Comparison of ENCODE assay signal across 8 cellular contexts in genomic region chr12:55830601-55831406, GRCh38. TPM values are rescaled to one million over a fixed set of nuclear protein-coding genes. Genes with fewer than 3 reads are reported as not detected.
DNase-seq lines count a peak whose midpoint lies in the region; ATAC-seq and TF ChIP-seq lines count a peak whose summit lies in the region.

No MANE protein-coding gene starts in this region.

- TF ChIP-seq CTCF in C4-2B (conservative IDR thresholded peaks at IDR 0.05) (no peak), SU-DHL-6 (IDR thresholded peaks at IDR 0.05; ENCODE audit: insufficient read depth, low read length, poor library complexity, severe bottlenecking) (no peak), astrocyte of the spinal cord (IDR thresholded peaks at IDR 0.05; ENCODE audit: low read depth, low read length) (no peak), hepatocyte (IDR thresholded peaks at IDR 0.05; ENCODE audit: poor library complexity) (no peak)

- peaks cover 21% of the 10 kb centered on the region for H3K4me1 ChIP-seq in hepatocyte (ENCODE audit: insufficient read depth)

- DNase-seq in HUDEP-2 (lab: John Stamatoyannopoulos, UW; ENCODE audit: unreplicated experiment in 76 of 76) (peak in 61 of 76 experiments; percentile 6 to 75 (median 54)), astrocyte of the spinal cord (ENCODE audit: low read depth, low spot score) (peak; percentile 77), hepatocyte (ENCODE audit: low spot score) (peak; percentile 81), putamen (ENCODE audit: low spot score) (peak; percentile 79), LoVo (ENCODE audit: low spot score) (no peak)

- H3K36me3 ChIP-seq in SU-DHL-6 (ENCODE audit: low read length) (no peaks in the 10 kb centered on the region), hepatocyte (replicated peaks; ENCODE audit: insufficient read depth, low read depth) (no peaks in the 10 kb centered on the region)

- no peaks in the 10 kb centered on the region for H3K9me3 ChIP-seq in SU-DHL-6 (ENCODE audit: insufficient read depth, low read length)
- H3K9me3 ChIP-seq in hepatocyte (ENCODE audit: low read depth): no peaks in the 10 kb centered on the region

- H2AFZ ChIP-seq in SU-DHL-6 (ENCODE audit: low read depth, low read length, severe bottlenecking): peak overlapping the region; percentile 80
- peak overlapping the region; percentile 69 for H2AFZ ChIP-seq in hepatocyte

- H3K27ac ChIP-seq in C4-2B (peak overlapping the region; percentile 92), SU-DHL-6 (ENCODE audit: low read depth, low read length) (peak overlapping the region; percentile 13; the same call in 1 of the 2 replicates), hepatocyte (peak overlapping the region; percentile 99)

- H3K27me3 ChIP-seq in SU-DHL-6 (ENCODE audit: low read length): no peaks in the 10 kb centered on the region
- H3K27me3 ChIP-seq in hepatocyte: no peaks in the 10 kb centered on the region

- peak overlapping the region; percentile 84 for H3K4me2 ChIP-seq in SU-DHL-6 (ENCODE audit: low read depth, low read length, poor library complexity, severe bottlenecking)
- peak overlapping the region; percentile 95 for H3K4me2 ChIP-seq in hepatocyte

- 5% methylated on average over 21 of the region's 23 CpGs for WGBS in hepatocyte (ENCODE audit: low lambda C conversion rate, missing lambda C conversion rate)

- peaks cover 21% of the 10 kb centered on the region for H3F3A ChIP-seq in SU-DHL-6 (ENCODE audit: insufficient read depth)

- peak overlapping the region; percentile 76 for H3K9ac ChIP-seq in SU-DHL-6 (ENCODE audit: low read length)

- H3K79me2 ChIP-seq in SU-DHL-6 (ENCODE audit: insufficient read depth, low read length) (peaks cover 29% of the 10 kb centered on the region), hepatocyte (peaks cover 51% of the 10 kb centered on the region)

- in situ Hi-C loops in astrocyte of the spinal cord (cut with HindIII; ENCODE audit: low sequenced_read_pairs): no loop called here

- no peaks in the 10 kb centered on the region for H4K20me1 ChIP-seq in SU-DHL-6 (ENCODE audit: low read depth, low read length)
- no peaks in the 10 kb centered on the region for H4K20me1 ChIP-seq in hepatocyte (ENCODE audit: insufficient read depth, poor library complexity, severe bottlenecking)

- ATAC-seq in HG03097 (IDR thresholded peaks at IDR 0.05; ENCODE audit: low FRiP score, unreplicated experiment): no peak

- H3K4me3 ChIP-seq in SU-DHL-6 (ENCODE audit: insufficient read depth, low read length, poor library complexity, severe bottlenecking) (peak overlapping the region; percentile 68), astrocyte of the spinal cord (ENCODE audit: low read depth, low read length) (peak overlapping the region; percentile 82), hepatocyte (peak overlapping the region; percentile 32)

- H3K9me2 ChIP-seq in SU-DHL-6 (replicated peaks; ENCODE audit: insufficient read depth, low read length) (no peaks in the 10 kb centered on the region), hepatocyte (replicated peaks; ENCODE audit: insufficient read depth) (no peaks in the 10 kb centered on the region)

RNA-seq across cellular contexts. Expression of gene DNAJC14, which starts 1.4 kb away (rescaled TPM):
- total RNA-seq in hepatocyte: 29.4 and 43.4 TPM in 2 replicates
- polyA plus RNA-seq in hepatocyte: 24.5 and 26.5 TPM in 2 replicates

RNA-seq across cellular contexts. Expression of gene MMP19, which starts 11.9 kb away (rescaled TPM):
- total RNA-seq in hepatocyte: 6.1 and 6.4 TPM in 2 replicates
- polyA plus RNA-seq in hepatocyte: 10.8 and 16.4 TPM in 2 replicates

RNA-seq across cellular contexts. Expression of gene ORMDL2, which starts 13.0 kb away (rescaled TPM):
- total RNA-seq in hepatocyte: 28.6 and 34.2 TPM in 2 replicates
- 93.0 and 106 TPM in 2 replicates for polyA plus RNA-seq in hepatocyte

RNA-seq across cellular contexts. Expression of gene SARNP, which starts 13.3 kb away (rescaled TPM):
- 84.2 and 118 TPM in 2 replicates for total RNA-seq in hepatocyte
- polyA plus RNA-seq in hepatocyte: 103 and 117 TPM in 2 replicates

Comparison
In these comparisons a context has a peak if more than half of its experiments do, and no peak if none do; other contexts are left out.
1. H3K27ac ChIP-seq: peak in every context shown above with its lines; median percentile 99 in hepatocyte; 92 in C4-2B; 13 in SU-DHL-6.
2. H3K4me3 ChIP-seq: peak in every context shown above with its lines; median percentile 82 in astrocyte of the spinal cord; 68 in SU-DHL-6; 32 in hepatocyte.